Comparison of ENCODE assay signal across 10 cellular contexts in genomic region chr13:46593403-46593802, GRCh38. TPM values are rescaled to one million over a fixed set of nuclear protein-coding genes. Genes with fewer than 3 reads are reported as not detected.
DNase-seq lines count a peak whose midpoint lies in the region; ATAC-seq and TF ChIP-seq lines count a peak whose summit lies in the region.
"Had no signal": no experiment of that assay in that cellular context is flagged by ENCODE, and none has a peak within 500 bp of the region (broad histone marks: within the 10 kb centered on the region; RNA-seq: fewer than 3 reads in every experiment).

No MANE protein-coding gene starts in this region.

- H3K27me3 Mint-ChIP-seq in CD8-positive, alpha-beta T cell (ENCODE audit: low read depth) = no peaks in the 10 kb centered on the region
- H3K27me3 Mint-ChIP-seq in effector memory CD8-positive, alpha-beta T cell = no peaks in the 10 kb centered on the region
- H3K27me3 Mint-ChIP-seq in osteocyte (ENCODE audit: unreplicated experiment) = no peaks in the 10 kb centered on the region
- H3K27me3 Mint-ChIP-seq in Calu3 (ENCODE audit: unreplicated experiment) = no peaks in the 10 kb centered on the region

- DNase-seq in CD8-positive, alpha-beta T cell = peak in 5 of 7 experiments; percentile 27 to 67 (median 51)
- DNase-seq in activated CD4-positive, alpha-beta T cell treated with anti-CD3 and anti-CD28 coated beads for 1 hour = peak; percentile 11
- DNase-seq in effector memory CD8-positive, alpha-beta T cell = peak; percentile 4 to 19 (median 8)
- DNase-seq in H4 (ENCODE audit: low spot score) (no peak), SJCRH30 (no peak), osteocyte (ENCODE audit: extremely low spot score, unreplicated experiment) (no peak), Calu3 (no peak)
- DNase-seq: HFFc6, right lobe of liver had no signal

- TF ChIP-seq CTCF in CD8-positive, alpha-beta T cell (IDR thresholded peaks at IDR 0.05) = no peak
- TF ChIP-seq CTCF in osteocyte (IDR thresholded peaks at IDR 0.05) (no peak), Calu3 (IDR thresholded peaks at IDR 0.05; ENCODE audit: unreplicated experiment) (no peak)

- ATAC-seq in CD8-positive, alpha-beta T cell = peak; percentile 92
- ATAC-seq in HG02759 (IDR thresholded peaks at IDR 0.05; ENCODE audit: unreplicated experiment) = peak; percentile 58
- ATAC-seq in effector memory CD8-positive, alpha-beta T cell (replicated peaks) = peak; percentile 88
- ATAC-seq: right lobe of liver had no signal

- no peaks in the 10 kb centered on the region for H3K9me3 Mint-ChIP-seq in CD8-positive, alpha-beta T cell
- H3K9me3 Mint-ChIP-seq in effector memory CD8-positive, alpha-beta T cell = no peaks in the 10 kb centered on the region
- no peaks in the 10 kb centered on the region for H3K9me3 Mint-ChIP-seq in osteocyte (ENCODE audit: unreplicated experiment)
- no peaks in the 10 kb centered on the region for H3K9me3 Mint-ChIP-seq in Calu3 (ENCODE audit: low read depth, unreplicated experiment)
- H3K9me3 Mint-ChIP-seq: HFFc6 had no signal

- no peaks in the 10 kb centered on the region for H3K36me3 ChIP-seq in CD8-positive, alpha-beta T cell (ENCODE audit: insufficient read depth, low read length)
- no peaks in the 10 kb centered on the region for H3K36me3 ChIP-seq in SJCRH30
- H3K36me3 ChIP-seq: right lobe of liver had no signal

- peaks cover 81% of the 10 kb centered on the region for H3K4me1 Mint-ChIP-seq in CD8-positive, alpha-beta T cell (ENCODE audit: low read depth)
- H3K4me1 Mint-ChIP-seq in effector memory CD8-positive, alpha-beta T cell (ENCODE audit: low read depth in 2 of 2) = peaks cover 34 to 51% of the 10 kb centered on the region in 2 donors
- peaks cover 56% of the 10 kb centered on the region for H3K4me1 Mint-ChIP-seq in osteocyte (ENCODE audit: unreplicated experiment)
- H3K4me1 Mint-ChIP-seq in Calu3 (ENCODE audit: low read depth, unreplicated experiment) = peaks cover 33% of the 10 kb centered on the region

- no peaks in the 10 kb centered on the region for H3K36me3 Mint-ChIP-seq in CD8-positive, alpha-beta T cell
- H3K36me3 Mint-ChIP-seq in effector memory CD8-positive, alpha-beta T cell (ENCODE audit: insufficient read depth) = no peaks in the 10 kb centered on the region
- H3K36me3 Mint-ChIP-seq in osteocyte (ENCODE audit: unreplicated experiment) (no peaks in the 10 kb centered on the region), Calu3 (ENCODE audit: insufficient read depth, unreplicated experiment) (no peaks in the 10 kb centered on the region)

- no TSS peak for BruUV-seq in Calu3 (replicated peaks; lab: Mats Ljungman, UMichigan)

- H3K27me3 ChIP-seq in CD8-positive, alpha-beta T cell (ENCODE audit: insufficient read depth, low read length) = no peaks in the 10 kb centered on the region
- H3K27me3 ChIP-seq in SJCRH30 = no peaks in the 10 kb centered on the region
- H3K27me3 ChIP-seq: right lobe of liver had no signal

- no peaks in the 10 kb centered on the region for H3K9me3 ChIP-seq in CD8-positive, alpha-beta T cell (ENCODE audit: low read length)
- no peaks in the 10 kb centered on the region for H3K9me3 ChIP-seq in SJCRH30 (replicated peaks)
- H3K9me3 ChIP-seq: right lobe of liver had no signal

- H3K4me3 Mint-ChIP-seq in CD8-positive, alpha-beta T cell = peak overlapping the region; percentile 64
- H3K4me3 Mint-ChIP-seq in effector memory CD8-positive, alpha-beta T cell = peak overlapping the region; percentile 44 to 50
- H3K4me3 Mint-ChIP-seq in osteocyte (ENCODE audit: unreplicated experiment) (no peak overlapping the region), Calu3 (ENCODE audit: low read depth, unreplicated experiment) (no peak overlapping the region)
- H3K4me3 Mint-ChIP-seq: HFFc6 had no signal

- H3K27ac Mint-ChIP-seq in CD8-positive, alpha-beta T cell = peak overlapping the region; percentile 78
- H3K27ac Mint-ChIP-seq in effector memory CD8-positive, alpha-beta T cell = peak overlapping the region; percentile 30 to 79
- H3K27ac Mint-ChIP-seq in osteocyte (ENCODE audit: unreplicated experiment) (no peak overlapping the region), Calu3 (ENCODE audit: unreplicated experiment) (no peak overlapping the region)
- H3K27ac Mint-ChIP-seq: HFFc6 had no signal

- H3K4me3 ChIP-seq in CD8-positive, alpha-beta T cell (ENCODE audit: low read depth, low read length) = no peak overlapping the region
- no peak overlapping the region for H3K4me3 ChIP-seq in SJCRH30
- H3K4me3 ChIP-seq: right lobe of liver had no signal

- POLR2A ChIA-PET in CD8-positive, alpha-beta T cell (lab: Charles Lee) = interaction anchor here (0.8 kb wide), 1 partner anchor 18 kb away, joined by 3 read pairs; no protein-coding TSS in a partner anchor

- H3K27ac ChIP-seq in CD8-positive, alpha-beta T cell (ENCODE audit: low read depth, low read length) = no peak overlapping the region
- H3K27ac ChIP-seq in SJCRH30 = no peak overlapping the region
- H3K27ac ChIP-seq: right lobe of liver had no signal

- intact Hi-C loops in CD8-positive, alpha-beta T cell (cut with DNase I, micrococcal nuclease) = loop anchor here (2.0 to 10.0 kb wide), 4 partner anchors 34 to 74 kb away; no protein-coding TSS in a partner anchor
- intact Hi-C loops in Calu3 (cut with micrococcal nuclease; ENCODE audit: unreplicated experiment) = no loop called here

- H3K4me1 ChIP-seq in CD8-positive, alpha-beta T cell (ENCODE audit: insufficient read depth, low read length) = peaks cover 49% of the 10 kb centered on the region
- H3K4me1 ChIP-seq in SJCRH30 = no peaks in the 10 kb centered on the region

- CTCF ChIA-PET in CD8-positive, alpha-beta T cell (lab: Charles Lee) = interaction anchor here (1.8 kb wide), 1 partner anchor 42 kb away, joined by 4 read pairs; no protein-coding TSS in a partner anchor
- CTCF ChIA-PET in Calu3 (lab: Charles Lee) = no interaction called here

RNA-seq across cellular contexts. Expression of gene LRCH1, which starts 40.4 kb away (rescaled TPM):
- 10 to 100 TPM; 10.8 to 13.7 TPM for total RNA-seq in CD8-positive, alpha-beta T cell
- total RNA-seq in H4 (2014; rRNA removed; shearing (Covaris generic)) = 2.1 and 3.1 TPM in 2 replicates
- 9.2 and 10.9 TPM in 2 replicates for total RNA-seq in SJCRH30 (2014; rRNA removed; shearing (Covaris generic))
- total RNA-seq in osteocyte (13.9 and 14.6 TPM in 2 replicates), Calu3 (2022) (11.4 and 11.7 TPM in 2 replicates)

Comparison
In these comparisons a context has a peak if more than half of its experiments do, and no peak if none do; other contexts are left out.
1. DNase-seq: peak in CD8-positive, alpha-beta T cell (5 of 7), activated CD4-positive, alpha-beta T cell treated with anti-CD3 and anti-CD28 coated beads for 1 hour (single experiment) and effector memory CD8-positive, alpha-beta T cell (3 of 3); none in H4 (single experiment), SJCRH30 (0 of 2), osteocyte (single experiment) and Calu3 (single experiment).
2. H3K27ac Mint-ChIP-seq: peak in CD8-positive, alpha-beta T cell (single experiment) and effector memory CD8-positive, alpha-beta T cell (2 of 2); none in osteocyte (single experiment) and Calu3 (single experiment).
3. H3K4me3 Mint-ChIP-seq: peak in CD8-positive, alpha-beta T cell (single experiment) and effector memory CD8-positive, alpha-beta T cell (2 of 2); none in osteocyte (single experiment) and Calu3 (single experiment).
4. Peak in every context shown above with its lines, with median percentiles within 50 percentile points of each other: ATAC-seq.